11 cellular contexts compared by ENCODE assay signal in genomic region chr4:96352051-96352517, GRCh38.
A peak's percentile ranks its signal among the peaks of the same experiment; 100 is the strongest.
DNase-seq lines count a peak whose midpoint lies in the region; ATAC-seq and TF ChIP-seq lines count a peak whose summit lies in the region.
"Had no signal": no experiment of that assay in that cellular context is flagged by ENCODE, and none has a peak within 500 bp of the region (broad histone marks: within the 10 kb centered on the region; RNA-seq: fewer than 3 reads in every experiment).

No MANE protein-coding gene starts in this region.

- no peaks in the 10 kb centered on the region for H3K36me3 ChIP-seq in Loucy (ENCODE audit: insufficient read depth, low read length)
- H3K36me3 ChIP-seq: neutrophil, thoracic aorta had no signal

- no peaks in the 10 kb centered on the region for H3K79me2 ChIP-seq in Loucy (ENCODE audit: insufficient read depth, low read length)

- in situ Hi-C loops in astrocyte of the spinal cord (cut with HindIII; ENCODE audit: low sequenced_read_pairs), result no loop called here

- peaks cover 12% of the 10 kb centered on the region for H3K4me1 ChIP-seq in Loucy (ENCODE audit: insufficient read depth, low read length, poor library complexity, severe bottlenecking)
- H3K4me1 ChIP-seq: body of pancreas had no signal

- H3F3A ChIP-seq in Loucy (ENCODE audit: low read depth), result no peaks in the 10 kb centered on the region

- ATAC-seq in HG03025 (IDR thresholded peaks at IDR 0.05; ENCODE audit: low FRiP score, unreplicated experiment) (no peak), sciatic nerve (no peak)
- ATAC-seq: body of pancreas had no signal

- TF ChIP-seq CTCF in Loucy (conservative IDR thresholded peaks at IDR 0.05; ENCODE audit: low read length) (peak; percentile 72), astrocyte of the spinal cord (IDR thresholded peaks at IDR 0.05; ENCODE audit: low read depth, low read length) (peak; percentile 15)

- no peaks in the 10 kb centered on the region for H4K20me1 ChIP-seq in Loucy (ENCODE audit: insufficient read depth, low read length, poor library complexity, severe bottlenecking)

- H3K4me2 ChIP-seq in Loucy (ENCODE audit: low read depth, low read length, poor library complexity, severe bottlenecking), result no peak overlapping the region

- H3K9ac ChIP-seq in Loucy (ENCODE audit: low read depth, low read length, poor library complexity, severe bottlenecking), result no peak overlapping the region

- no peaks in the 10 kb centered on the region for H3K9me2 ChIP-seq in Loucy (replicated peaks; ENCODE audit: low read depth, low read length)

- intact Hi-C loops in sciatic nerve (cut with DNase I), result no loop called here

- no peak overlapping the region for H2AFZ ChIP-seq in Loucy (ENCODE audit: low read length)

- DNase-seq in DMS153 treated with DMSO at 0.1 percent for 48 hours (lab: John Stamatoyannopoulos, UW; ENCODE audit: unreplicated experiment), result peak; percentile 8
- DNase-seq in DMS153 (lab: John Stamatoyannopoulos, UW), result no peak
- DNase-seq in astrocyte of the spinal cord (ENCODE audit: low read depth, low spot score), result peak; percentile 32
- peak; percentile 50 for DNase-seq in myocyte (ENCODE audit: low read depth)
- no peak for DNase-seq in sciatic nerve (ENCODE audit: low spot score)
- no peak for DNase-seq in OCI-M2 (lab: John Stamatoyannopoulos, UW; ENCODE audit: unreplicated experiment)

- H3K9me3 ChIP-seq in Loucy (ENCODE audit: insufficient read depth, low read depth, low read length), result no peaks in the 10 kb centered on the region
- H3K9me3 ChIP-seq: body of pancreas, neutrophil, thoracic aorta had no signal

- no peaks in the 10 kb centered on the region for H3K27me3 ChIP-seq in Loucy (ENCODE audit: insufficient read depth, low read length, poor library complexity, severe bottlenecking)
- H3K27me3 ChIP-seq: body of pancreas, neutrophil had no signal

- H3K4me3 ChIP-seq in Loucy (ENCODE audit: low read length, poor library complexity, severe bottlenecking), result no peak overlapping the region
- no peak overlapping the region for H3K4me3 ChIP-seq in astrocyte of the spinal cord (ENCODE audit: low read depth, low read length)
- H3K4me3 ChIP-seq: body of pancreas, thoracic aorta had no signal

Comparison
In these comparisons a context has a peak if more than half of its experiments do, and no peak if none do; other contexts are left out.
1. DNase-seq: peak in DMS153 treated with DMSO at 0.1 percent for 48 hours (single experiment), astrocyte of the spinal cord (single experiment) and myocyte (single experiment); none in DMS153 (single experiment), sciatic nerve (single experiment) and OCI-M2 (single experiment).